In genomic region chr19:17026041-17026658, GRCh38 we compare ENCODE assay signal across 10 cellular contexts. TPM values are rescaled to one million over a fixed set of nuclear protein-coding genes. Genes with fewer than 3 reads are reported as not detected.
DNase-seq lines count a peak whose midpoint lies in the region; ATAC-seq and TF ChIP-seq lines count a peak whose summit lies in the region.
"Had no signal": no experiment of that assay in that cellular context is flagged by ENCODE, and none has a peak within 500 bp of the region (broad histone marks: within the 10 kb centered on the region; RNA-seq: fewer than 3 reads in every experiment).

No MANE protein-coding gene starts in this region.

- DNase-seq in activated naive CD4-positive, alpha-beta T cell treated with anti-CD3 and anti-CD28 coated beads for 36 hours = no peak
- DNase-seq in activated naive CD4-positive, alpha-beta T cell (lab: John Stamatoyannopoulos, UW) = no peak
- DNase-seq in breast epithelium (ENCODE audit: low spot score in 2 of 2) (no peak), memory B cell (ENCODE audit: low spot score in 2 of 2) (peak; percentile 35 to 36), type B pancreatic cell (ENCODE audit: extremely low spot score, unreplicated experiment) (no peak), GM20000 (ENCODE audit: low spot score) (no peak)
- DNase-seq: anterior cingulate cortex, SHP77 treated with DMSO at 0.1 percent for 48 hours had no signal

- H3K27me3 ChIP-seq in breast epithelium = peaks cover 0 to 14% of the 10 kb centered on the region in 2 donors

- peak overlapping the region in 1 of 2 donors; percentile 65 for H3K27ac ChIP-seq in breast epithelium

- intact Hi-C loops in activated naive CD4-positive, alpha-beta T cell treated with anti-CD3 and anti-CD28 coated beads for 36 hours (cut with micrococcal nuclease) = no loop called here
- intact Hi-C loops in breast epithelium (cut with DNase I; ENCODE audit: low total_unique reads) = loop anchor here (5.0 kb wide), 1 partner anchor 771 kb away; the partner anchor contains the start of gene B3GNT3

- CTCF ChIA-PET in activated naive CD4-positive, alpha-beta T cell treated with anti-CD3 and anti-CD28 coated beads for 36 hours (lab: Charles Lee) = no interaction called here

- peak overlapping the region; percentile 25 to 63 (median 53) for H3K4me3 ChIP-seq in breast epithelium

- TF ChIP-seq POLR2A in breast epithelium (IDR thresholded peaks at IDR 0.05) = no peak

- no peak for TF ChIP-seq CTCF in breast epithelium (IDR thresholded peaks at IDR 0.05)
- no peak for TF ChIP-seq CTCF in type B pancreatic cell (conservative IDR thresholded peaks at IDR 0.05)
- TF ChIP-seq CTCF in GM20000 (IDR thresholded peaks at IDR 0.05; ENCODE audit: extremely low read depth, missing control alignments) = no peak

- no peaks in the 10 kb centered on the region for H3K4me1 ChIP-seq in breast epithelium

- peaks cover 16% of the 10 kb centered on the region for H3K9me3 Mint-ChIP-seq in activated naive CD4-positive, alpha-beta T cell treated with anti-CD3 and anti-CD28 coated beads for 36 hours
- H3K9me3 Mint-ChIP-seq in memory B cell (peaks cover 10% of the 10 kb centered on the region), type B pancreatic cell (peaks cover 11% of the 10 kb centered on the region)

- ATAC-seq in memory B cell (ENCODE audit: low read depth) (peak; percentile 85), GM18870 (IDR thresholded peaks at IDR 0.05; ENCODE audit: unreplicated experiment) (no peak), HG02623 (IDR thresholded peaks at IDR 0.05; ENCODE audit: unreplicated experiment) (no peak)

- peak overlapping the region; percentile 40 for H3K4me3 Mint-ChIP-seq in activated naive CD4-positive, alpha-beta T cell treated with anti-CD3 and anti-CD28 coated beads for 36 hours
- H3K4me3 Mint-ChIP-seq in memory B cell (peak overlapping the region; percentile 76), type B pancreatic cell (peak overlapping the region; percentile 89)

- H3K27ac Mint-ChIP-seq in activated naive CD4-positive, alpha-beta T cell treated with anti-CD3 and anti-CD28 coated beads for 36 hours = no peak overlapping the region
- H3K27ac Mint-ChIP-seq in memory B cell (no peak overlapping the region), type B pancreatic cell (peak overlapping the region; percentile 78)

- H3K36me3 ChIP-seq in breast epithelium = no peaks in the 10 kb centered on the region

- H3K36me3 Mint-ChIP-seq in activated naive CD4-positive, alpha-beta T cell treated with anti-CD3 and anti-CD28 coated beads for 36 hours (ENCODE audit: low read depth) = peaks cover 1% of the 10 kb centered on the region
- peaks cover 8% of the 10 kb centered on the region for H3K36me3 Mint-ChIP-seq in memory B cell
- peaks cover 24% of the 10 kb centered on the region for H3K36me3 Mint-ChIP-seq in type B pancreatic cell

- H3K27me3 Mint-ChIP-seq in activated naive CD4-positive, alpha-beta T cell treated with anti-CD3 and anti-CD28 coated beads for 36 hours (ENCODE audit: low read depth) = peaks cover 38% of the 10 kb centered on the region
- H3K27me3 Mint-ChIP-seq in memory B cell (peaks cover 31% of the 10 kb centered on the region), type B pancreatic cell (peaks cover 23% of the 10 kb centered on the region)

- no peaks in the 10 kb centered on the region for H3K9me3 ChIP-seq in breast epithelium

- peaks cover 5% of the 10 kb centered on the region for H3K4me1 Mint-ChIP-seq in activated naive CD4-positive, alpha-beta T cell treated with anti-CD3 and anti-CD28 coated beads for 36 hours (ENCODE audit: low read depth)
- H3K4me1 Mint-ChIP-seq in memory B cell = peaks cover 8% of the 10 kb centered on the region
- H3K4me1 Mint-ChIP-seq in type B pancreatic cell (ENCODE audit: unreplicated experiment) = peaks cover 15% of the 10 kb centered on the region

RNA-seq across cellular contexts. Expression of gene CPAMD8, which starts 0.5 kb away (rescaled TPM):
- total RNA-seq in activated naive CD4-positive, alpha-beta T cell treated with anti-CD3 and anti-CD28 coated beads for 36 hours = under 1 TPM; 0.41 to 0.44 TPM
- total RNA-seq in breast epithelium = 10 to 100 TPM in 2 of 3 donors, 1 to 10 TPM in 1; 9.5 to 24.0 (median 20.2) TPM
- total RNA-seq in type B pancreatic cell (ENCODE audit: low replicate concordance) = 27.6 and 42.9 TPM in 2 replicates

RNA-seq across cellular contexts. Expression of gene HAUS8, which starts 49.1 kb away (rescaled TPM):
- 10 to 100 TPM; 47.3 to 48.8 TPM for total RNA-seq in activated naive CD4-positive, alpha-beta T cell treated with anti-CD3 and anti-CD28 coated beads for 36 hours
- 1 to 10 TPM; 5.6 to 6.7 (median 5.8) TPM for total RNA-seq in breast epithelium
- 10.7 and 18.8 TPM in 2 replicates for total RNA-seq in type B pancreatic cell (ENCODE audit: low replicate concordance)

RNA-seq across cellular contexts. Expression of gene MYO9B, which starts 49.4 kb away (rescaled TPM):
- 10 to 100 TPM; 73.1 to 78.6 TPM for total RNA-seq in activated naive CD4-positive, alpha-beta T cell treated with anti-CD3 and anti-CD28 coated beads for 36 hours
- 10 to 100 TPM; 76.0 to 79.5 (median 77.4) TPM for total RNA-seq in breast epithelium
- total RNA-seq in type B pancreatic cell (ENCODE audit: low replicate concordance) = 71.7 and 83.8 TPM in 2 replicates

Comparison
In these comparisons a context has a peak if more than half of its experiments do, and no peak if none do; other contexts are left out.
1. DNase-seq: peak in memory B cell (2 of 2); none in activated naive CD4-positive, alpha-beta T cell treated with anti-CD3 and anti-CD28 coated beads for 36 hours (single experiment), activated naive CD4-positive, alpha-beta T cell (0 of 4), breast epithelium (0 of 2), type B pancreatic cell (single experiment) and GM20000 (single experiment).
2. RNA of gene CPAMD8, which starts 0.5 kb away (total RNA-seq): 27.6 to 42.9 TPM in type B pancreatic cell and 9.5 to 24.0 TPM in breast epithelium; 0.41 to 0.44 TPM in activated naive CD4-positive, alpha-beta T cell treated with anti-CD3 and anti-CD28 coated beads for 36 hours; every median in the first group is over 4 times any median in the second.
3. Peak in every context shown above with its lines, with median percentiles within 50 percentile points of each other: H3K4me3 Mint-ChIP-seq.